1 cellular context compared by ENCODE assay signal in the genomic region with DNA sequence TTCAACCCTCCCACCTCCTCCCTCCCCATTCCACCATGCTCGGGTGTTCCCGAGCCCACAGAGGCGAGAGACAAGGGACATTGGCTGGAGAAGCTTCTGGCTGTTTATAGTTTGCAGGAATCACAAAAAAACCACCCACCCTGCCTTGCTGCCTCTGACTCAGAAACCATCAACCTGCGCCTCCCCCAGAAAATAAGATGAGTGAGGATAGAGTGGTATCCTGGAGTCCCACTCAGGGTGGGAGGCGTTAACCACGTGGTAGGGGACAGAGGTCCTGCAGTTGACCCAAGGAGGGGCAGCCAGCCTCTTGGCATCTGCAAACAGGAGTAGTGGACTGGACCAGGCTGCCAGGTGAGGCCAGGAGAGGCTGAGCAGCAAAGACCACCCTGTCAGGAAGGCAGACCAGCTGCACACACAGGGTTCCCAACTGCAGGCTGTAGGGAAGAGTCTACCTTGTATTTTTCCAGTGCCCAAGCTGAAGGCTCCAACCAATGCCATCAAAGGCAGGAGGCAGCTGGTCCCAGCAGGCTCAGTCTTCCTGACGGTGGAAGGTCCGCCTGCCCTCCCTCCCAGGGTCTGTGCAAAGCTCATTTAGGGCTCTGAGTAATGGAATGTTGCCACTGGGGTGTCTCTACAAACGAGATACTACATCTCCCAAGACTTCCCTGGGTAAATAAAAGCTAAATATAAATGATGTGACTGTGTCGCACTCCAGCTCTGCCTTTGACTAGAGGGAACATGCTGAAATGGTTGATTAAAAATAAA.
TF ChIP-seq lines count a peak whose summit lies in the region.

No MANE protein-coding gene starts in this region.

TF ChIP-seq in H1, 55 proteins besides CTCF, POLR2A, EP300 and RAD21 (continued from another document):
- TF ChIP-seq SIN3A (conservative IDR thresholded peaks at IDR 0.05 in 1 of 2, IDR thresholded peaks at IDR 0.05 in 1 of 2; ENCODE audit: low read depth in 1 of 2, low read length in 2 of 2) (no peak), CHD7 (IDR thresholded peaks at IDR 0.05; ENCODE audit: insufficient replicate concordance, low read length) (no peak), EGR1 (IDR thresholded peaks at IDR 0.05; ENCODE audit: borderline replicate concordance, low read depth, low read length) (no peak), RNF2 (IDR thresholded peaks at IDR 0.05; ENCODE audit: borderline replicate concordance, low read depth, low read length, missing control alignments, poor library complexity, severe bottlenecking) (no peak), HDAC6 (IDR thresholded peaks at IDR 0.05; ENCODE audit: low read depth, low read length) (no peak), EZH2 (IDR thresholded peaks at IDR 0.05; ENCODE audit: low read depth, low read length, severe bottlenecking) (no peak), JUN (IDR thresholded peaks at IDR 0.05; ENCODE audit: low read depth, low read length) (no peak)
